Comparison of ENCODE assay signal across 18 cellular contexts in the genomic region with DNA sequence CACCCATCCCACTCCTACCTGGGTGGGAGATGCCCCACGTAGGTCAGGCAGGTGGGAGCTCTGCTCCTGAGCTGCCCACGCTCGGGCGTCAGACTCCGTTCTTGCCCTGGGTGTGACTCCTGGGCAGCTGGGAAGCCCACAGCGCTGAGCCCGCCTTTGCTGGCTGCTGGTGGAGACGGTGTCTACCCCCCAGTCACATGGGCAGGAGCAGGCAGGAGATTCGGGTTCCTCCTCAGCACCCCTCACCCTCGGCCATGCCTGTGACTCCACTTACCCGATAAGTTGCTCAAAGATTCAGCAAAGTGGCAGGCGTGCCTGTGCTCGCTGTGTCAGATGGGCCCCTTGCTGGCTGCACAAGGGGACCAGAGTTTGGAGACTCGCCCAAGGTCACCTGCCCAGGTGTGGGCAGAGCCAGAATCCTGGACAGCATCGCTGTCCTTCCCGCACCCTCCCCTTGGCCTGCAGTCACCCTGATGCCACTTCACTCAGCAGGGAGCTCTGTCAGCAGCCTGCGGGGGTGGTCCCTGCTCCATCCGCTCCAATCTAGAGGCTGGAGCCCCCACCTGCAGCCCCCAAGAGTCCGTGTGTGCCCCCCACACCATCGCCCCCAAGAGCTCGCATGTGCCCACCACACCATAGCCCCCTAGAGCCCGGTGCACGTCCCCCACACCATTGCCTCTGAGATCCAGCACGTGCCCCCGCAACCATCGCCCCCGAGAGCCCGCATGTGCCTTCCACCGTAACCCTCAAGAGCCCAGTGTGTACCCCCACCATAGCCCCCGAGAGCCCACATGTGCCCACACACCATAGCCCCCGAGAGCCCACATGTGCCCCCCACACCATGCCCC. TPM values are rescaled to one million over a fixed set of nuclear protein-coding genes. Genes with fewer than 3 reads are reported as not detected.
"Had no signal": no experiment of that assay in that cellular context is flagged by ENCODE, and none has a peak within 500 bp of the region (broad histone marks: within the 10 kb centered on the region; RNA-seq: fewer than 3 reads in every experiment).

No MANE protein-coding gene starts in this region.

- H3K4me3 Mint-ChIP-seq: activated B cell treated with CpG ODN at 0.5 μM for 24 hours; activated CD4-positive, alpha-beta T cell treated with anti-CD3 and anti-CD28 coated beads, Interleukin-2, amount 10 ng/mL, durations not matched to agents 7 days and 5 days; activated naive CD4-positive, alpha-beta T cell treated with anti-CD3 and anti-CD28 coated beads, Interleukin-2, amount 10 ng/mL, durations not matched to agents 7 days and 5 days; activated T-helper 17 cell treated with anti-CD3 and anti-CD28 coated beads, Interleukin-2, amount 50 U/mL, for 72 hours; memory B cell; nephron; stimulated activated memory B cell treated with anti-CD40 and anti-IgM and Interleukin-4, amounts not matched to agents 10 μg/mL and 1 μg/mL and 100 μg/mL, for 72 hours; T-helper 1 cell treated with Interleukin-12 subunit alpha and Interleukin-12 subunit beta and Interleukin-4 antibody, amounts not matched to agents 30 μg/mL and 1 μg/mL, for 36 hours had no signal

- H3K4me3 ChIP-seq: dorsolateral prefrontal cortex, gastroesophageal sphincter, heart right ventricle, left ventricle myocardium inferior, tibial nerve had no signal

- ATAC-seq: activated T-helper 17 cell treated with anti-CD3 and anti-CD28 coated beads, Interleukin-2, amount 50 U/mL, for 72 hours; gastroesophageal sphincter; stimulated activated memory B cell treated with anti-CD40 and anti-IgM and Interleukin-4, amounts not matched to agents 10 μg/mL and 1 μg/mL and 100 μg/mL, for 72 hours had no signal

- DNase-seq: activated B cell treated with CpG ODN at 0.5 μM for 24 hours; activated CD4-positive, alpha-beta T cell treated with anti-CD3 and anti-CD28 coated beads, Interleukin-2, amount 10 ng/mL, durations not matched to agents 7 days and 5 days; erythroblast; heart right ventricle; left ventricle myocardium inferior; occipital lobe; stimulated activated CD4-positive, alpha-beta T cell treated with anti-CD3 and anti-CD28 coated beads, Interleukin-2, amount 100 ng/mL, for 48 hours had no signal

- H3K27me3 Mint-ChIP-seq: activated CD4-positive, alpha-beta T cell treated with anti-CD3 and anti-CD28 coated beads, Interleukin-2, amount 10 ng/mL, durations not matched to agents 7 days and 5 days; activated naive CD4-positive, alpha-beta T cell treated with anti-CD3 and anti-CD28 coated beads, Interleukin-2, amount 10 ng/mL, durations not matched to agents 7 days and 5 days; activated T-helper 17 cell treated with anti-CD3 and anti-CD28 coated beads, Interleukin-2, amount 50 U/mL, for 72 hours had no signal

- H3K4me1 Mint-ChIP-seq: activated B cell treated with CpG ODN at 0.5 μM for 24 hours; activated naive CD4-positive, alpha-beta T cell treated with anti-CD3 and anti-CD28 coated beads, Interleukin-2, amount 10 ng/mL, durations not matched to agents 7 days and 5 days; activated T-helper 17 cell treated with anti-CD3 and anti-CD28 coated beads, Interleukin-2, amount 50 U/mL, for 72 hours; memory B cell; nephron; stimulated activated memory B cell treated with anti-CD40 and anti-IgM and Interleukin-4, amounts not matched to agents 10 μg/mL and 1 μg/mL and 100 μg/mL, for 72 hours had no signal

- H3K27ac Mint-ChIP-seq: activated B cell treated with CpG ODN at 0.5 μM for 24 hours; activated CD4-positive, alpha-beta T cell treated with anti-CD3 and anti-CD28 coated beads, Interleukin-2, amount 10 ng/mL, durations not matched to agents 7 days and 5 days; activated naive CD4-positive, alpha-beta T cell treated with anti-CD3 and anti-CD28 coated beads, Interleukin-2, amount 10 ng/mL, durations not matched to agents 7 days and 5 days; activated T-helper 17 cell treated with anti-CD3 and anti-CD28 coated beads, Interleukin-2, amount 50 U/mL, for 72 hours; memory B cell; nephron; stimulated activated memory B cell treated with anti-CD40 and anti-IgM and Interleukin-4, amounts not matched to agents 10 μg/mL and 1 μg/mL and 100 μg/mL, for 72 hours; T-helper 1 cell treated with Interleukin-12 subunit alpha and Interleukin-12 subunit beta and Interleukin-4 antibody, amounts not matched to agents 30 μg/mL and 1 μg/mL, for 36 hours had no signal

- H3K36me3 Mint-ChIP-seq: activated naive CD4-positive, alpha-beta T cell treated with anti-CD3 and anti-CD28 coated beads, Interleukin-2, amount 10 ng/mL, durations not matched to agents 7 days and 5 days; memory B cell; stimulated activated memory B cell treated with anti-CD40 and anti-IgM and Interleukin-4, amounts not matched to agents 10 μg/mL and 1 μg/mL and 100 μg/mL, for 72 hours had no signal

- H3K36me3 ChIP-seq: gastroesophageal sphincter, heart right ventricle, left ventricle myocardium inferior, tibial nerve had no signal

- H3K9me3 Mint-ChIP-seq: activated B cell treated with CpG ODN at 0.5 μM for 24 hours; activated CD4-positive, alpha-beta T cell treated with anti-CD3 and anti-CD28 coated beads, Interleukin-2, amount 10 ng/mL, durations not matched to agents 7 days and 5 days; activated naive CD4-positive, alpha-beta T cell treated with anti-CD3 and anti-CD28 coated beads, Interleukin-2, amount 10 ng/mL, durations not matched to agents 7 days and 5 days; activated T-helper 17 cell treated with anti-CD3 and anti-CD28 coated beads, Interleukin-2, amount 50 U/mL, for 72 hours; stimulated activated memory B cell treated with anti-CD40 and anti-IgM and Interleukin-4, amounts not matched to agents 10 μg/mL and 1 μg/mL and 100 μg/mL, for 72 hours; T-helper 1 cell treated with Interleukin-12 subunit alpha and Interleukin-12 subunit beta and Interleukin-4 antibody, amounts not matched to agents 30 μg/mL and 1 μg/mL, for 36 hours had no signal

- FAIRE-seq: keratinocyte had no signal

RNA-seq across cellular contexts. Expression of gene LCN1, which starts 4.2 kb away (rescaled TPM):
- total RNA-seq: activated B cell treated with CpG ODN at 0.5 μM for 24 hours; activated CD4-positive, alpha-beta T cell treated with anti-CD3 and anti-CD28 coated beads, Interleukin-2, amount 10 ng/mL, durations not matched to agents 7 days and 5 days; activated T-helper 17 cell treated with anti-CD3 and anti-CD28 coated beads, Interleukin-2, amount 50 U/mL, for 72 hours; gastroesophageal sphincter; left ventricle myocardium inferior; occipital lobe; subcutaneous adipose tissue; tibial nerve had no signal

RNA-seq across cellular contexts. Expression of gene OBP2A, which starts 20.5 kb away (rescaled TPM):
- total RNA-seq: activated B cell treated with CpG ODN at 0.5 μM for 24 hours; activated CD4-positive, alpha-beta T cell treated with anti-CD3 and anti-CD28 coated beads, Interleukin-2, amount 10 ng/mL, durations not matched to agents 7 days and 5 days; activated T-helper 17 cell treated with anti-CD3 and anti-CD28 coated beads, Interleukin-2, amount 50 U/mL, for 72 hours; gastroesophageal sphincter; heart right ventricle; left ventricle myocardium inferior; occipital lobe; subcutaneous adipose tissue; tibial nerve had no signal

RNA-seq across cellular contexts. Expression of gene PAEP, which starts 36.1 kb away (rescaled TPM):
- total RNA-seq: activated B cell treated with CpG ODN at 0.5 μM for 24 hours; activated CD4-positive, alpha-beta T cell treated with anti-CD3 and anti-CD28 coated beads, Interleukin-2, amount 10 ng/mL, durations not matched to agents 7 days and 5 days; activated T-helper 17 cell treated with anti-CD3 and anti-CD28 coated beads, Interleukin-2, amount 50 U/mL, for 72 hours; dorsolateral prefrontal cortex; gastroesophageal sphincter; heart right ventricle; left ventricle myocardium inferior; occipital lobe; subcutaneous adipose tissue; tibial nerve had no signal
